1 cellular context compared by ENCODE assay signal in genomic region chr6:11833626-11834592, GRCh38.
TF ChIP-seq lines count a peak whose summit lies in the region.

No MANE protein-coding gene starts in this region.

TF ChIP-seq in K562, 482 proteins besides CTCF, POLR2A, EP300 and RAD21 (continued from another document and continues in another):
- TF ChIP-seq SLC30A9 (CRISPR knock-in tag; IDR thresholded peaks at IDR 0.05) (no peak), KDM4B (IDR thresholded peaks at IDR 0.05; ENCODE audit: borderline replicate concordance in 2 of 2, low read depth in 1 of 2) (no peak), WHSC1 (IDR thresholded peaks at IDR 0.05; ENCODE audit: low read length) (no peak), ZNF239 (CRISPR knock-in tag; IDR thresholded peaks at IDR 0.05) (no peak), ZBTB26 (CRISPR knock-in tag; IDR thresholded peaks at IDR 0.05) (no peak), NFXL1 (CRISPR knock-in tag; IDR thresholded peaks at IDR 0.05) (no peak), ZNF121 (CRISPR knock-in tag; conservative IDR thresholded peaks at IDR 0.05) (no peak), GTF2B (IDR thresholded peaks at IDR 0.05; ENCODE audit: extremely low read depth, insufficient read length) (no peak), EHMT2 (IDR thresholded peaks at IDR 0.05) (0 out of 2 replicates have a peak, but pooled peaks have one; percentile 4), ZNF384 (IDR thresholded peaks at IDR 0.05; ENCODE audit: low read depth, low read length) (no peak), TSHZ1 (CRISPR knock-in tag; IDR thresholded peaks at IDR 0.05) (no peak), TOE1 (IDR thresholded peaks at IDR 0.05; ENCODE audit: borderline replicate concordance) (peak; percentile 27; the same call in 1 of the 2 replicates), TOE1 (CRISPR knock-in tag; IDR thresholded peaks at IDR 0.05; ENCODE audit: borderline replicate concordance, low read depth) (no peak), MAFK (IDR thresholded peaks at IDR 0.05; ENCODE audit: low read length) (peak; percentile 66; the same call in 1 of the 2 replicates), CREBBP (IDR thresholded peaks at IDR 0.05; ENCODE audit: low read depth, low read length) (no peak), IRF9 (tag; IDR thresholded peaks at IDR 0.05) (no peak), ZBTB12 (CRISPR knock-in tag; IDR thresholded peaks at IDR 0.05) (no peak), ETV6 (IDR thresholded peaks at IDR 0.05; ENCODE audit: borderline replicate concordance in 1 of 2, low read depth in 2 of 2, low read length in 1 of 2) (no peak), ETV6 (CRISPR knock-in tag; IDR thresholded peaks at IDR 0.05; ENCODE audit: borderline replicate concordance) (no peak), ATF2 (CRISPR knock-in tag; IDR thresholded peaks at IDR 0.05) (no peak), POLR2H (tag; IDR thresholded peaks at IDR 0.05; ENCODE audit: low read depth) (no peak), NFIX (CRISPR knock-in tag; IDR thresholded peaks at IDR 0.05; ENCODE audit: low read depth) (no peak), POLR2B (IDR thresholded peaks at IDR 0.05; ENCODE audit: low read depth, partially characterized antibody) (no peak), ZMIZ1 (IDR thresholded peaks at IDR 0.05; ENCODE audit: low read depth in 2 of 2, low read length in 2 of 2) (peak in 1 of 2 experiments; percentile 79; a peak in 1 of 4 replicates), SRSF3 (IDR thresholded peaks at IDR 0.05; ENCODE audit: insufficient read depth, low read length) (no peak), CHD2 (IDR thresholded peaks at IDR 0.05; ENCODE audit: low read depth, low read length) (no peak; the same call in 1 of the 2 replicates), PCBP2 (IDR thresholded peaks at IDR 0.05; ENCODE audit: low read depth, low read length, poor library complexity, severe bottlenecking) (no peak), IRF2 (CRISPR knock-in tag; IDR thresholded peaks at IDR 0.05) (no peak), RUNX1 (IDR thresholded peaks at IDR 0.05; ENCODE audit: low read depth) (no peak), FOXA1 (IDR thresholded peaks at IDR 0.05; ENCODE audit: borderline replicate concordance) (no peak), SNIP1 (IDR thresholded peaks at IDR 0.05; ENCODE audit: low read depth) (no peak), SIN3B (IDR thresholded peaks at IDR 0.05; ENCODE audit: low read depth) (no peak), DDX20 (tag; IDR thresholded peaks at IDR 0.05; ENCODE audit: low read depth) (no peak), MEF2D (tag; conservative IDR thresholded peaks at IDR 0.05; ENCODE audit: low read depth) (peak; percentile 75; the same call in 1 of the 2 replicates), ELF4 (CRISPR knock-in tag; IDR thresholded peaks at IDR 0.05) (peak; percentile 6; the same call in 1 of the 2 replicates), GATAD2B (IDR thresholded peaks at IDR 0.05; ENCODE audit: borderline replicate concordance) (peak; percentile 70; the same call in 1 of the 2 replicates), HDAC3 (IDR thresholded peaks at IDR 0.05; ENCODE audit: borderline replicate concordance, partially characterized antibody) (peak; percentile 87), ZNF780A (CRISPR knock-in tag; IDR thresholded peaks at IDR 0.05) (no peak), BCOR (IDR thresholded peaks at IDR 0.05) (no peak; the same call in 1 of the 2 replicates), ZNF134 (CRISPR knock-in tag; conservative IDR thresholded peaks at IDR 0.05) (no peak), ZNF354B (CRISPR knock-in tag; IDR thresholded peaks at IDR 0.05) (no peak), CREB5 (CRISPR knock-in tag; IDR thresholded peaks at IDR 0.05) (no peak), RCOR1 (IDR thresholded peaks at IDR 0.05; ENCODE audit: borderline replicate concordance in 1 of 2, low read depth in 2 of 2, low read length in 2 of 2) (peak in 1 of 2 experiments; percentile 59; a peak in 3 of 4 replicates), IFI16 (CRISPR knock-in tag; IDR thresholded peaks at IDR 0.05) (no peak), ZNF584 (CRISPR knock-in tag; IDR thresholded peaks at IDR 0.05; ENCODE audit: low read depth) (no peak), SAFB2 (IDR thresholded peaks at IDR 0.05; ENCODE audit: borderline replicate concordance, low read depth, low read length, severe bottlenecking) (no peak), MEF2A (IDR thresholded peaks at IDR 0.05; ENCODE audit: control insufficient read depth, low read depth, low read length) (peak; percentile 92), MBD1 (CRISPR knock-in tag; IDR thresholded peaks at IDR 0.05) (no peak), TEAD4 (IDR thresholded peaks at IDR 0.05; ENCODE audit: low read length) (peak; percentile 93), TEAD4 (CRISPR knock-in tag; IDR thresholded peaks at IDR 0.05; ENCODE audit: borderline replicate concordance) (no peak), USF1 (CRISPR knock-in tag; IDR thresholded peaks at IDR 0.05) (peak; percentile 56; the same call in 1 of the 2 replicates), SAP30 (IDR thresholded peaks at IDR 0.05; ENCODE audit: borderline replicate concordance, insufficient read depth, low read depth, low read length, poor library complexity, severe bottlenecking) (no peak), TAL1 (IDR thresholded peaks at IDR 0.05) (peak; percentile 92), ZNF23 (CRISPR knock-in tag; IDR thresholded peaks at IDR 0.05) (no peak), DNMT1 (IDR thresholded peaks at IDR 0.05) (no peak), LARP7 (IDR thresholded peaks at IDR 0.05) (no peak)
